1 cellular context compared by ENCODE assay signal in the genomic region with DNA sequence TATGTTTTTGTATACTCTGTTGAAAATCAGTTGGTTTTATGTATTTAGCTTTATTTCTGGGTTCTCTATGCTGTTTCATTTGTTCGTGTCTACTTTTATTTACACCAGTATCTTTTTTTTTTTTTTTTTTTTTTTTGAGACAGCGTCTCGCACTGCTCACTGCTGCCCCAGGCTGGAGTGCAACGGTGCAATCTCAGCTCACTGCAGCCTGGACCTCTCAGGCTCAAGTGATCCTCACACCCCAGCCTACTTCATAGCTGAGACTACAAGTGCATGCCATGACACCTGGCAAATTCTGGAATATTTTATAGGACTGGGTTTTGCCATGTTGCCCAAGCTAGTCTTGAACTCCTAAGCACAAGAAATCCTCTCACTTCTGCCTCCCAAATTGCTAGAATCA.
TF ChIP-seq lines count a peak whose summit lies in the region.

No MANE protein-coding gene starts in this region.

TF ChIP-seq in WTC11, 78 proteins besides CTCF, POLR2A, EP300 and RAD21 (continued from another document):
- TF ChIP-seq NR1H2 (CRISPR knock-in tag; IDR thresholded peaks at IDR 0.05), result no peak
- TF ChIP-seq ZNF425 (CRISPR knock-in tag; conservative IDR thresholded peaks at IDR 0.05), result no peak
- TF ChIP-seq EMX1 (CRISPR knock-in tag; IDR thresholded peaks at IDR 0.05), result no peak
- no peak for TF ChIP-seq ATF1 (CRISPR knock-in tag; IDR thresholded peaks at IDR 0.05)
- no peak for TF ChIP-seq CBFB (CRISPR knock-in tag; IDR thresholded peaks at IDR 0.05; ENCODE audit: low read depth)
- no peak for TF ChIP-seq OVOL2 (CRISPR knock-in tag; IDR thresholded peaks at IDR 0.05; ENCODE audit: borderline replicate concordance)
- TF ChIP-seq GRHL2 (CRISPR knock-in tag; IDR thresholded peaks at IDR 0.05; ENCODE audit: insufficient replicate concordance, severe bottlenecking), result no peak
- no peak for TF ChIP-seq NFYB (CRISPR knock-in tag; conservative IDR thresholded peaks at IDR 0.05; ENCODE audit: low read depth)
- TF ChIP-seq JAZF1 (CRISPR knock-in tag; IDR thresholded peaks at IDR 0.05), result no peak
- TF ChIP-seq SMAD4 (CRISPR knock-in tag; IDR thresholded peaks at IDR 0.05), result no peak
- TF ChIP-seq, protein P1, sequence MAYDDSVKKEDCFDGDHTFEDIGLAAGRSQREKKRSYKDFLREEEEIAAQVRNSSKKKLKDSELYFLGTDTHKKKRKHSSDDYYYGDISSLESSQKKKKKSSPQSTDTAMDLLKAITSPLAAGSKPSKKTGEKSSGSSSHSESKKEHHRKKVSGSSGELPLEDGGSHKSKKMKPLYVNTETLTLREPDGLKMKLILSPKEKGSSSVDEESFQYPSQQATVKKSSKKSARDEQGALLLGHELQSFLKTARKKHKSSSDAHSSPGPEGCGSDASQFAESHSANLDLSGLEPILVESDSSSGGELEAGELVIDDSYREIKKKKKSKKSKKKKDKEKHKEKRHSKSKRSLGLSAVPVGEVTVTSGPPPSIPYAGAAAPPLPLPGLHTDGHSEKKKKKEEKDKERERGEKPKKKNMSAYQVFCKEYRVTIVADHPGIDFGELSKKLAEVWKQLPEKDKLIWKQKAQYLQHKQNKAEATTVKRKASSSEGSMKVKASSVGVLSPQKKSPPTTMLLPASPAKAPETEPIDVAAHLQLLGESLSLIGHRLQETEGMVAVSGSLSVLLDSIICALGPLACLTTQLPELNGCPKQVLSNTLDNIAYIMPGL (CRISPR knock-in tag; IDR thresholded peaks at IDR 0.05), result no peak
